In the genomic region with DNA sequence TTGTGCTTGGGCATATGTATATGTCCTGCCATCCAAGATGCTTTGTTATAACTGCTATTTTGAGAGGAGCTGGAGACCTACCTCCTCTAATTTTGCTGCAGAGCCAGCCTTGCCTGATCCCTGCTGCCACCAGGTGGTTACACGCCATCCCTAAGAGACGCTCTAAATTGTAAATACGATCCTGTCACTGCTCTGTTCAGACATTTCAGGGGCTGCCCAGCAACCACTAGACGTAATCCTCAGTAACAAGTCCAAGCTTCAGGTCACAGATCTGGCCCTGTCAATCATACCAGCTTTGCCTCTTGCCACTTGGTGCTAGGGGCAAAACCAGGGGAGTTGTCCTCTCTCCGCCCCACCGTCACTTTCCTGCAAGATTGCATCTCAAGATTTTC, we compare ENCODE assay signal across 1 cellular context.
A peak's percentile ranks its signal among the peaks of the same experiment; 100 is the strongest.
TF ChIP-seq lines count a peak whose summit lies in the region.

No MANE protein-coding gene starts in this region.

TF ChIP-seq in K562, 482 proteins besides CTCF, POLR2A, EP300 and RAD21 (continued from another document and continues in another):
- TF ChIP-seq, protein P1, sequence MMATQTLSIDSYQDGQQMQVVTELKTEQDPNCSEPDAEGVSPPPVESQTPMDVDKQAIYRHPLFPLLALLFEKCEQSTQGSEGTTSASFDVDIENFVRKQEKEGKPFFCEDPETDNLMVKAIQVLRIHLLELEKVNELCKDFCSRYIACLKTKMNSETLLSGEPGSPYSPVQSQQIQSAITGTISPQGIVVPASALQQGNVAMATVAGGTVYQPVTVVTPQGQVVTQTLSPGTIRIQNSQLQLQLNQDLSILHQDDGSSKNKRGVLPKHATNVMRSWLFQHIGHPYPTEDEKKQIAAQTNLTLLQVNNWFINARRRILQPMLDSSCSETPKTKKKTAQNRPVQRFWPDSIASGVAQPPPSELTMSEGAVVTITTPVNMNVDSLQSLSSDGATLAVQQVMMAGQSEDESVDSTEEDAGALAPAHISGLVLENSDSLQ (IDR thresholded peaks at IDR 0.05) = peak; percentile 88
- TF ChIP-seq, protein P2, sequence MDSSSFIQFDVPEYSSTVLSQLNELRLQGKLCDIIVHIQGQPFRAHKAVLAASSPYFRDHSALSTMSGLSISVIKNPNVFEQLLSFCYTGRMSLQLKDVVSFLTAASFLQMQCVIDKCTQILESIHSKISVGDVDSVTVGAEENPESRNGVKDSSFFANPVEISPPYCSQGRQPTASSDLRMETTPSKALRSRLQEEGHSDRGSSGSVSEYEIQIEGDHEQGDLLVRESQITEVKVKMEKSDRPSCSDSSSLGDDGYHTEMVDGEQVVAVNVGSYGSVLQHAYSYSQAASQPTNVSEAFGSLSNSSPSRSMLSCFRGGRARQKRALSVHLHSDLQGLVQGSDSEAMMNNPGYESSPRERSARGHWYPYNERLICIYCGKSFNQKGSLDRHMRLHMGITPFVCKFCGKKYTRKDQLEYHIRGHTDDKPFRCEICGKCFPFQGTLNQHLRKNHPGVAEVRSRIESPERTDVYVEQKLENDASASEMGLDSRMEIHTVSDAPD (CRISPR knock-in tag; IDR thresholded peaks at IDR 0.05) = no peak
- TF ChIP-seq CHD4 (IDR thresholded peaks at IDR 0.05; ENCODE audit: insufficient read depth, insufficient replicate concordance, low read depth, low read length, poor library complexity, severe bottlenecking) (no peak), CREM (IDR thresholded peaks at IDR 0.05; ENCODE audit: low read depth) (no peak), ZNF507 (tag; conservative IDR thresholded peaks at IDR 0.05) (no peak), MEF2A (IDR thresholded peaks at IDR 0.05; ENCODE audit: control insufficient read depth, low read depth, low read length) (no peak), MTF1 (CRISPR knock-in tag; IDR thresholded peaks at IDR 0.05; ENCODE audit: borderline replicate concordance) (no peak), NR2C2 (CRISPR knock-in tag; IDR thresholded peaks at IDR 0.05) (no peak), NR2C2 (tag; IDR thresholded peaks at IDR 0.05) (no peak), PHB2 (IDR thresholded peaks at IDR 0.05; ENCODE audit: low read depth) (no peak), SMAD3 (CRISPR knock-in tag; conservative IDR thresholded peaks at IDR 0.05) (no peak), RBM17 (IDR thresholded peaks at IDR 0.05; ENCODE audit: borderline replicate concordance, low read depth, low read length) (no peak), ZNF77 (CRISPR knock-in tag; IDR thresholded peaks at IDR 0.05) (no peak), SMC3 (conservative IDR thresholded peaks at IDR 0.05; ENCODE audit: insufficient read depth, low read depth, low read length) (peak; percentile 65), ESRRB (CRISPR knock-in tag; IDR thresholded peaks at IDR 0.05; ENCODE audit: borderline replicate concordance) (no peak), JUNB (CRISPR knock-in tag; conservative IDR thresholded peaks at IDR 0.05) (no peak), ZNF76 (CRISPR knock-in tag; IDR thresholded peaks at IDR 0.05; ENCODE audit: borderline replicate concordance) (no peak), TSC22D4 (tag; IDR thresholded peaks at IDR 0.05) (no peak), ZNF707 (CRISPR knock-in tag; conservative IDR thresholded peaks at IDR 0.05) (no peak), MTA3 (IDR thresholded peaks at IDR 0.05; ENCODE audit: borderline replicate concordance) (no peak), CCAR2 (IDR thresholded peaks at IDR 0.05; ENCODE audit: low read depth, low read length) (no peak), CTBP1 (IDR thresholded peaks at IDR 0.05; ENCODE audit: borderline replicate concordance) (peak; percentile 55), LEF1 (IDR thresholded peaks at IDR 0.05) (no peak), MED1 (CRISPR knock-in tag; IDR thresholded peaks at IDR 0.05; ENCODE audit: borderline replicate concordance) (no peak), NELFE (IDR thresholded peaks at IDR 0.05; ENCODE audit: insufficient read depth, insufficient read length) (no peak), RFX1 (IDR thresholded peaks at IDR 0.05) (peak; percentile 23), FOXK2 (conservative IDR thresholded peaks at IDR 0.05 in 1 of 2, IDR thresholded peaks at IDR 0.05 in 1 of 2; ENCODE audit: low read depth in 2 of 2) (peak in 1 of 2 experiments; percentile 30; a peak in 1 of 4 replicates), ZNF121 (CRISPR knock-in tag; conservative IDR thresholded peaks at IDR 0.05) (peak; percentile 65), XRCC3 (IDR thresholded peaks at IDR 0.05) (no peak), KLF16 (IDR thresholded peaks at IDR 0.05) (0 out of 2 replicates have a peak, but pooled peaks have one; percentile 6), RFX5 (IDR thresholded peaks at IDR 0.05; ENCODE audit: low read depth, low read length) (no peak), DIDO1 (tag; IDR thresholded peaks at IDR 0.05; ENCODE audit: low read depth) (no peak), IFI16 (CRISPR knock-in tag; IDR thresholded peaks at IDR 0.05) (no peak), ZC3H8 (IDR thresholded peaks at IDR 0.05) (no peak), MAZ (CRISPR knock-in tag; conservative IDR thresholded peaks at IDR 0.05 in 1 of 2, IDR thresholded peaks at IDR 0.05 in 1 of 2) (peak in 1 of 2 experiments; percentile 38; a peak in 1 of 4 replicates), TEAD4 (IDR thresholded peaks at IDR 0.05; ENCODE audit: low read length) (no peak), TEAD4 (CRISPR knock-in tag; IDR thresholded peaks at IDR 0.05; ENCODE audit: borderline replicate concordance) (no peak)
- TF ChIP-seq, protein P3, sequence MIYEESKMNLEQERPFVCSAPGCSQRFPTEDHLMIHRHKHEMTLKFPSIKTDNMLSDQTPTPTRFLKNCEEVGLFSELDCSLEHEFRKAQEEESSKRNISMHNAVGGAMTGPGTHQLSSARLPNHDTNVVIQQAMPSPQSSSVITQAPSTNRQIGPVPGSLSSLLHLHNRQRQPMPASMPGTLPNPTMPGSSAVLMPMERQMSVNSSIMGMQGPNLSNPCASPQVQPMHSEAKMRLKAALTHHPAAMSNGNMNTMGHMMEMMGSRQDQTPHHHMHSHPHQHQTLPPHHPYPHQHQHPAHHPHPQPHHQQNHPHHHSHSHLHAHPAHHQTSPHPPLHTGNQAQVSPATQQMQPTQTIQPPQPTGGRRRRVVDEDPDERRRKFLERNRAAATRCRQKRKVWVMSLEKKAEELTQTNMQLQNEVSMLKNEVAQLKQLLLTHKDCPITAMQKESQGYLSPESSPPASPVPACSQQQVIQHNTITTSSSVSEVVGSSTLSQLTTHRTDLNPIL (CRISPR knock-in tag; IDR thresholded peaks at IDR 0.05) = no peak
- TF ChIP-seq, protein P4, sequence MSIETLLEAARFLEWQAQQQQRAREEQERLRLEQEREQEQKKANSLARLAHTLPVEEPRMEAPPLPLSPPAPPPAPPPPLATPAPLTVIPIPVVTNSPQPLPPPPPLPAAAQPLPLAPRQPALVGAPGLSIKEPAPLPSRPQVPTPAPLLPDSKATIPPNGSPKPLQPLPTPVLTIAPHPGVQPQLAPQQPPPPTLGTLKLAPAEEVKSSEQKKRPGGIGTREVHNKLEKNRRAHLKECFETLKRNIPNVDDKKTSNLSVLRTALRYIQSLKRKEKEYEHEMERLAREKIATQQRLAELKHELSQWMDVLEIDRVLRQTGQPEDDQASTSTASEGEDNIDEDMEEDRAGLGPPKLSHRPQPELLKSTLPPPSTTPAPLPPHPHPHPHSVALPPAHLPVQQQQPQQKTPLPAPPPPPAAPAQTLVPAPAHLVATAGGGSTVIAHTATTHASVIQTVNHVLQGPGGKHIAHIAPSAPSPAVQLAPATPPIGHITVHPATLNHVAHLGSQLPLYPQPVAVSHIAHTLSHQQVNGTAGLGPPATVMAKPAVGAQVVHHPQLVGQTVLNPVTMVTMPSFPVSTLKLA (conservative IDR thresholded peaks at IDR 0.05) = no peak
- TF ChIP-seq, protein P5, sequence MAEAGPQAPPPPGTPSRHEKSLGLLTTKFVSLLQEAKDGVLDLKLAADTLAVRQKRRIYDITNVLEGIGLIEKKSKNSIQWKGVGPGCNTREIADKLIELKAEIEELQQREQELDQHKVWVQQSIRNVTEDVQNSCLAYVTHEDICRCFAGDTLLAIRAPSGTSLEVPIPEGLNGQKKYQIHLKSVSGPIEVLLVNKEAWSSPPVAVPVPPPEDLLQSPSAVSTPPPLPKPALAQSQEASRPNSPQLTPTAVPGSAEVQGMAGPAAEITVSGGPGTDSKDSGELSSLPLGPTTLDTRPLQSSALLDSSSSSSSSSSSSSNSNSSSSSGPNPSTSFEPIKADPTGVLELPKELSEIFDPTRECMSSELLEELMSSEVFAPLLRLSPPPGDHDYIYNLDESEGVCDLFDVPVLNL (CRISPR knock-in tag; IDR thresholded peaks at IDR 0.05; ENCODE audit: low read depth) = no peak
- TF ChIP-seq, protein P6, sequence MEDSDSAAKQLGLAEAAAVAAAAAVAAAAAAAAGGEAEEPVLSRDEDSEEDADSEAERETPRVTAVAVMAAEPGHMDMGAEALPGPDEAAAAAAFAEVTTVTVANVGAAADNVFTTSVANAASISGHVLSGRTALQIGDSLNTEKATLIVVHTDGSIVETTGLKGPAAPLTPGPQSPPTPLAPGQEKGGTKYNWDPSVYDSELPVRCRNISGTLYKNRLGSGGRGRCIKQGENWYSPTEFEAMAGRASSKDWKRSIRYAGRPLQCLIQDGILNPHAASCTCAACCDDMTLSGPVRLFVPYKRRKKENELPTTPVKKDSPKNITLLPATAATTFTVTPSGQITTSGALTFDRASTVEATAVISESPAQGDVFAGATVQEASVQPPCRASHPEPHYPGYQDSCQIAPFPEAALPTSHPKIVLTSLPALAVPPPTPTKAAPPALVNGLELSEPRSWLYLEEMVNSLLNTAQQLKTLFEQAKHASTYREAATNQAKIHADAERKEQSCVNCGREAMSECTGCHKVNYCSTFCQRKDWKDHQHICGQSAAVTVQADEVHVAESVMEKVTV (CRISPR knock-in tag; IDR thresholded peaks at IDR 0.05) = peak; percentile 76
- TF ChIP-seq, protein P7, sequence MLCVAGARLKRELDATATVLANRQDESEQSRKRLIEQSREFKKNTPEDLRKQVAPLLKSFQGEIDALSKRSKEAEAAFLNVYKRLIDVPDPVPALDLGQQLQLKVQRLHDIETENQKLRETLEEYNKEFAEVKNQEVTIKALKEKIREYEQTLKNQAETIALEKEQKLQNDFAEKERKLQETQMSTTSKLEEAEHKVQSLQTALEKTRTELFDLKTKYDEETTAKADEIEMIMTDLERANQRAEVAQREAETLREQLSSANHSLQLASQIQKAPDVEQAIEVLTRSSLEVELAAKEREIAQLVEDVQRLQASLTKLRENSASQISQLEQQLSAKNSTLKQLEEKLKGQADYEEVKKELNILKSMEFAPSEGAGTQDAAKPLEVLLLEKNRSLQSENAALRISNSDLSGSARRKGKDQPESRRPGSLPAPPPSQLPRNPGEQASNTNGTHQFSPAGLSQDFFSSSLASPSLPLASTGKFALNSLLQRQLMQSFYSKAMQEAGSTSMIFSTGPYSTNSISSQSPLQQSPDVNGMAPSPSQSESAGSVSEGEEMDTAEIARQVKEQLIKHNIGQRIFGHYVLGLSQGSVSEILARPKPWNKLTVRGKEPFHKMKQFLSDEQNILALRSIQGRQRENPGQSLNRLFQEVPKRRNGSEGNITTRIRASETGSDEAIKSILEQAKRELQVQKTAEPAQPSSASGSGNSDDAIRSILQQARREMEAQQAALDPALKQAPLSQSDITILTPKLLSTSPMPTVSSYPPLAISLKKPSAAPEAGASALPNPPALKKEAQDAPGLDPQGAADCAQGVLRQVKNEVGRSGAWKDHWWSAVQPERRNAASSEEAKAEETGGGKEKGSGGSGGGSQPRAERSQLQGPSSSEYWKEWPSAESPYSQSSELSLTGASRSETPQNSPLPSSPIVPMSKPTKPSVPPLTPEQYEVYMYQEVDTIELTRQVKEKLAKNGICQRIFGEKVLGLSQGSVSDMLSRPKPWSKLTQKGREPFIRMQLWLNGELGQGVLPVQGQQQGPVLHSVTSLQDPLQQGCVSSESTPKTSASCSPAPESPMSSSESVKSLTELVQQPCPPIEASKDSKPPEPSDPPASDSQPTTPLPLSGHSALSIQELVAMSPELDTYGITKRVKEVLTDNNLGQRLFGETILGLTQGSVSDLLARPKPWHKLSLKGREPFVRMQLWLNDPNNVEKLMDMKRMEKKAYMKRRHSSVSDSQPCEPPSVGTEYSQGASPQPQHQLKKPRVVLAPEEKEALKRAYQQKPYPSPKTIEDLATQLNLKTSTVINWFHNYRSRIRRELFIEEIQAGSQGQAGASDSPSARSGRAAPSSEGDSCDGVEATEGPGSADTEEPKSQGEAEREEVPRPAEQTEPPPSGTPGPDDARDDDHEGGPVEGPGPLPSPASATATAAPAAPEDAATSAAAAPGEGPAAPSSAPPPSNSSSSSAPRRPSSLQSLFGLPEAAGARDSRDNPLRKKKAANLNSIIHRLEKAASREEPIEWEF (CRISPR knock-in tag; IDR thresholded peaks at IDR 0.05) = no peak
- TF ChIP-seq, protein P8, sequence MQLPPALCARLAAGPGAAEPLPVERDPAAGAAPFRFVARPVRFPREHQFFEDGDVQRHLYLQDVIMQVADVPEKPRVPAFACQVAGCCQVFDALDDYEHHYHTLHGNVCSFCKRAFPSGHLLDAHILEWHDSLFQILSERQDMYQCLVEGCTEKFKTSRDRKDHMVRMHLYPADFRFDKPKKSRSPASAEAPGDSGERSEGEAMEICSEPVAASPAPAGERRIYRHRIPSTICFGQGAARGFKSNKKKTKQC (CRISPR knock-in tag; IDR thresholded peaks at IDR 0.05) = no peak
- TF ChIP-seq, protein P9, sequence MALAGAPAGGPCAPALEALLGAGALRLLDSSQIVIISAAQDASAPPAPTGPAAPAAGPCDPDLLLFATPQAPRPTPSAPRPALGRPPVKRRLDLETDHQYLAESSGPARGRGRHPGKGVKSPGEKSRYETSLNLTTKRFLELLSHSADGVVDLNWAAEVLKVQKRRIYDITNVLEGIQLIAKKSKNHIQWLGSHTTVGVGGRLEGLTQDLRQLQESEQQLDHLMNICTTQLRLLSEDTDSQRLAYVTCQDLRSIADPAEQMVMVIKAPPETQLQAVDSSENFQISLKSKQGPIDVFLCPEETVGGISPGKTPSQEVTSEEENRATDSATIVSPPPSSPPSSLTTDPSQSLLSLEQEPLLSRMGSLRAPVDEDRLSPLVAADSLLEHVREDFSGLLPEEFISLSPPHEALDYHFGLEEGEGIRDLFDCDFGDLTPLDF (CRISPR knock-in tag; IDR thresholded peaks at IDR 0.05) = no peak
- TF ChIP-seq, protein P10, sequence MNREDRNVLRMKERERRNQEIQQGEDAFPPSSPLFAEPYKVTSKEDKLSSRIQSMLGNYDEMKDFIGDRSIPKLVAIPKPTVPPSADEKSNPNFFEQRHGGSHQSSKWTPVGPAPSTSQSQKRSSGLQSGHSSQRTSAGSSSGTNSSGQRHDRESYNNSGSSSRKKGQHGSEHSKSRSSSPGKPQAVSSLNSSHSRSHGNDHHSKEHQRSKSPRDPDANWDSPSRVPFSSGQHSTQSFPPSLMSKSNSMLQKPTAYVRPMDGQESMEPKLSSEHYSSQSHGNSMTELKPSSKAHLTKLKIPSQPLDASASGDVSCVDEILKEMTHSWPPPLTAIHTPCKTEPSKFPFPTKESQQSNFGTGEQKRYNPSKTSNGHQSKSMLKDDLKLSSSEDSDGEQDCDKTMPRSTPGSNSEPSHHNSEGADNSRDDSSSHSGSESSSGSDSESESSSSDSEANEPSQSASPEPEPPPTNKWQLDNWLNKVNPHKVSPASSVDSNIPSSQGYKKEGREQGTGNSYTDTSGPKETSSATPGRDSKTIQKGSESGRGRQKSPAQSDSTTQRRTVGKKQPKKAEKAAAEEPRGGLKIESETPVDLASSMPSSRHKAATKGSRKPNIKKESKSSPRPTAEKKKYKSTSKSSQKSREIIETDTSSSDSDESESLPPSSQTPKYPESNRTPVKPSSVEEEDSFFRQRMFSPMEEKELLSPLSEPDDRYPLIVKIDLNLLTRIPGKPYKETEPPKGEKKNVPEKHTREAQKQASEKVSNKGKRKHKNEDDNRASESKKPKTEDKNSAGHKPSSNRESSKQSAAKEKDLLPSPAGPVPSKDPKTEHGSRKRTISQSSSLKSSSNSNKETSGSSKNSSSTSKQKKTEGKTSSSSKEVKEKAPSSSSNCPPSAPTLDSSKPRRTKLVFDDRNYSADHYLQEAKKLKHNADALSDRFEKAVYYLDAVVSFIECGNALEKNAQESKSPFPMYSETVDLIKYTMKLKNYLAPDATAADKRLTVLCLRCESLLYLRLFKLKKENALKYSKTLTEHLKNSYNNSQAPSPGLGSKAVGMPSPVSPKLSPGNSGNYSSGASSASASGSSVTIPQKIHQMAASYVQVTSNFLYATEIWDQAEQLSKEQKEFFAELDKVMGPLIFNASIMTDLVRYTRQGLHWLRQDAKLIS (CRISPR knock-in tag; IDR thresholded peaks at IDR 0.05) = no peak
